Comparison of ENCODE assay signal across 10 cellular contexts in genomic region chr12:122867701-122868461, GRCh38. TPM values are rescaled to one million over a fixed set of nuclear protein-coding genes. Genes with fewer than 3 reads are reported as not detected.
DNase-seq lines count a peak whose midpoint lies in the region; ATAC-seq, FAIRE-seq and TF ChIP-seq lines count a peak whose summit lies in the region.
"Had no signal": no experiment of that assay in that cellular context is flagged by ENCODE, and none has a peak within 500 bp of the region (broad histone marks: within the 10 kb centered on the region; RNA-seq: fewer than 3 reads in every experiment).

No MANE protein-coding gene starts in this region.

- in situ Hi-C loops in SK-MEL-5 (cut with HindIII; ENCODE audit: low pct_unique_long_range_greater_than_20kb, low sequenced_read_pairs) = no loop called here

- no peak for FAIRE-seq in GM12892 (lab: Jason Lieb, UNC)

- H3K9me3 ChIP-seq in sigmoid colon = no peaks in the 10 kb centered on the region

- TF ChIP-seq POLR2A in GM12892 (IDR thresholded peaks at IDR 0.05; ENCODE audit: low read depth, low read length) (no peak), sigmoid colon (IDR thresholded peaks at IDR 0.05) (no peak)

- DNase-seq in GM12892 (ENCODE audit: insufficient read length) (peak; percentile 20), SK-MEL-5 (ENCODE audit: low read depth, low spot score) (peak; percentile 51), cardiac septum (ENCODE audit: low spot score) (peak; percentile 81), sigmoid colon (peak; percentile 65), NCI-H2196 treated with DMSO at 0.1 percent for 48 hours (lab: John Stamatoyannopoulos, UW; ENCODE audit: unreplicated experiment) (no peak), medulla oblongata (ENCODE audit: extremely low spot score) (no peak)
- DNase-seq: effector CD8-positive, alpha-beta T cell had no signal

- intact Hi-C loops in cardiac septum (cut with DNase I) = no loop called here
- intact Hi-C loops in sigmoid colon (cut with DNase I) = no loop called here

- peaks cover 0 to 34% (median 29%) of the 10 kb centered on the region in 4 donors for H3K4me1 ChIP-seq in sigmoid colon

- no peak for TF ChIP-seq EP300 in sigmoid colon (IDR thresholded peaks at IDR 0.05)

- ATAC-seq in GM18868 (IDR thresholded peaks at IDR 0.05; ENCODE audit: unreplicated experiment) = no peak
- no peak for ATAC-seq in GM21717 (IDR thresholded peaks at IDR 0.05; ENCODE audit: unreplicated experiment)

- H3K4me3 ChIP-seq in sigmoid colon = no peak overlapping the region

- TF ChIP-seq CTCF in sigmoid colon (IDR thresholded peaks at IDR 0.05) = no peak

- no peaks in the 10 kb centered on the region for H3K27me3 ChIP-seq in sigmoid colon

- WGBS in sigmoid colon, 2 donors = 28 to 76% methylated on average over 33 of the region's 33 CpGs

- peaks cover 5 to 48% (median 20%) of the 10 kb centered on the region in 4 donors for H3K36me3 ChIP-seq in sigmoid colon

- H3K27ac ChIP-seq in sigmoid colon = peak overlapping the region in 1 of 4 donors; percentile 53
- H3K27ac ChIP-seq: KMS-11 had no signal

RNA-seq across cellular contexts. Expression of gene VPS37B, which starts 28.0 kb away (rescaled TPM):
- polyA plus RNA-seq in GM12892 (2012; ENCODE audit: missing spikeins) = 5.5 TPM
- total RNA-seq in SK-MEL-5 (2014; rRNA removed; shearing (Covaris generic)) = 39.3 and 42.9 TPM in 2 replicates
- 69.3 and 78.4 TPM in 2 replicates for polyA plus RNA-seq in SK-MEL-5 (2015; cell fraction: cytosol; rRNA removed)
- polyA plus RNA-seq in SK-MEL-5 (2015; cell fraction: nucleus; rRNA removed) = 31.2 and 31.5 TPM in 2 replicates
- total RNA-seq in cardiac septum (16.8 TPM), sigmoid colon (10 to 100 TPM in 3 of 4 donors, 1 to 10 TPM in 1; 8.6 to 17.2 (median 15.3) TPM)
- polyA plus RNA-seq in sigmoid colon = 10 to 100 TPM; 53.2 to 64.7 (median 54.1) TPM

RNA-seq across cellular contexts. Expression of gene HIP1R, which starts 32.6 kb away (rescaled TPM):
- polyA plus RNA-seq in GM12892 (2012; ENCODE audit: missing spikeins) = 4.4 TPM
- total RNA-seq in SK-MEL-5 (2014; rRNA removed; shearing (Covaris generic)) = 30.7 and 52.7 TPM in 2 replicates
- polyA plus RNA-seq in SK-MEL-5 (2015; cell fraction: cytosol; rRNA removed) = 39.1 and 46.0 TPM in 2 replicates
- 241 and 244 TPM in 2 replicates for polyA plus RNA-seq in SK-MEL-5 (2015; cell fraction: nucleus; rRNA removed)
- total RNA-seq in cardiac septum (16.6 TPM), sigmoid colon (10 to 100 TPM in 1 of 4 donors, 1 to 10 TPM in 3; 4.2 to 15.2 (median 5.5) TPM)
- polyA plus RNA-seq in sigmoid colon = 10 to 100 TPM; 21.5 to 77.4 (median 24.6) TPM

Comparison
In these comparisons a context has a peak if more than half of its experiments do, and no peak if none do; other contexts are left out.
1. DNase-seq: peak in GM12892 (single experiment), SK-MEL-5 (single experiment), cardiac septum (single experiment) and sigmoid colon (single experiment); none in NCI-H2196 treated with DMSO at 0.1 percent for 48 hours (single experiment) and medulla oblongata (single experiment).